ENCODE assay signal across 1 cellular context in the genomic region with DNA sequence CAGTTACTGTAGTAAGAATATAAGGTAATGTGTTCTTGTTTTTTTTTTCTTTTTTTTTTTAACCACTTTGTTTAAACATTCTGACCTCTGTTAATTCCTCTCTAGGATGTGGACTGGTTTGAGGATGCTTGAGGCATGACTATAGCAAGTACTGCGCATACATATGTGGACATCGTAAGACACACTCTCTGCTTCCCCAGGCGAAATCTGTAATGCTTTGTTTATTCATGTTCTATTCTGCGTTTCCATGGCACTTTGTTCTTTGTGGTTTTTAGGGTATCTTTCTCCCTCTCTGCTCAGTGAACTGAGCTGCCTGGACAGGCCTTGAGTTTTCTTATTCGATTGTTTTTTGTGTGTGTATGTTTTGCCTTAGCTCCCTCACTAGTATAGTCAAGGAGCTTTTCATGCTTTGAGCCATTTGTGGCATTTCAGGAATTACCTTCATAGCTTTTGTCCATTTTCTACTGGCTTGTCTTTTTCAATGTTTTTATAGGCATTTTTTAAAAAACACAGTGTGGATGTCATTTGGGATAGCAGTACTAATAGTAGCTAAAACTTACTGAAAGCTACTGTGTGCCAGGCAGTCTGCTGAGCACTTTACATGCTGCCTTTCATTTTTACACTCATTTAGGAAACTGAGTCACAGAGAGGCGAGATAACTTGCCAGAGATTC.
TF ChIP-seq lines count a peak whose summit lies in the region.

No MANE protein-coding gene starts in this region.

TF ChIP-seq in H1, 55 proteins besides CTCF, POLR2A, EP300 and RAD21 (continued from another document):
- TF ChIP-seq, protein P1, sequence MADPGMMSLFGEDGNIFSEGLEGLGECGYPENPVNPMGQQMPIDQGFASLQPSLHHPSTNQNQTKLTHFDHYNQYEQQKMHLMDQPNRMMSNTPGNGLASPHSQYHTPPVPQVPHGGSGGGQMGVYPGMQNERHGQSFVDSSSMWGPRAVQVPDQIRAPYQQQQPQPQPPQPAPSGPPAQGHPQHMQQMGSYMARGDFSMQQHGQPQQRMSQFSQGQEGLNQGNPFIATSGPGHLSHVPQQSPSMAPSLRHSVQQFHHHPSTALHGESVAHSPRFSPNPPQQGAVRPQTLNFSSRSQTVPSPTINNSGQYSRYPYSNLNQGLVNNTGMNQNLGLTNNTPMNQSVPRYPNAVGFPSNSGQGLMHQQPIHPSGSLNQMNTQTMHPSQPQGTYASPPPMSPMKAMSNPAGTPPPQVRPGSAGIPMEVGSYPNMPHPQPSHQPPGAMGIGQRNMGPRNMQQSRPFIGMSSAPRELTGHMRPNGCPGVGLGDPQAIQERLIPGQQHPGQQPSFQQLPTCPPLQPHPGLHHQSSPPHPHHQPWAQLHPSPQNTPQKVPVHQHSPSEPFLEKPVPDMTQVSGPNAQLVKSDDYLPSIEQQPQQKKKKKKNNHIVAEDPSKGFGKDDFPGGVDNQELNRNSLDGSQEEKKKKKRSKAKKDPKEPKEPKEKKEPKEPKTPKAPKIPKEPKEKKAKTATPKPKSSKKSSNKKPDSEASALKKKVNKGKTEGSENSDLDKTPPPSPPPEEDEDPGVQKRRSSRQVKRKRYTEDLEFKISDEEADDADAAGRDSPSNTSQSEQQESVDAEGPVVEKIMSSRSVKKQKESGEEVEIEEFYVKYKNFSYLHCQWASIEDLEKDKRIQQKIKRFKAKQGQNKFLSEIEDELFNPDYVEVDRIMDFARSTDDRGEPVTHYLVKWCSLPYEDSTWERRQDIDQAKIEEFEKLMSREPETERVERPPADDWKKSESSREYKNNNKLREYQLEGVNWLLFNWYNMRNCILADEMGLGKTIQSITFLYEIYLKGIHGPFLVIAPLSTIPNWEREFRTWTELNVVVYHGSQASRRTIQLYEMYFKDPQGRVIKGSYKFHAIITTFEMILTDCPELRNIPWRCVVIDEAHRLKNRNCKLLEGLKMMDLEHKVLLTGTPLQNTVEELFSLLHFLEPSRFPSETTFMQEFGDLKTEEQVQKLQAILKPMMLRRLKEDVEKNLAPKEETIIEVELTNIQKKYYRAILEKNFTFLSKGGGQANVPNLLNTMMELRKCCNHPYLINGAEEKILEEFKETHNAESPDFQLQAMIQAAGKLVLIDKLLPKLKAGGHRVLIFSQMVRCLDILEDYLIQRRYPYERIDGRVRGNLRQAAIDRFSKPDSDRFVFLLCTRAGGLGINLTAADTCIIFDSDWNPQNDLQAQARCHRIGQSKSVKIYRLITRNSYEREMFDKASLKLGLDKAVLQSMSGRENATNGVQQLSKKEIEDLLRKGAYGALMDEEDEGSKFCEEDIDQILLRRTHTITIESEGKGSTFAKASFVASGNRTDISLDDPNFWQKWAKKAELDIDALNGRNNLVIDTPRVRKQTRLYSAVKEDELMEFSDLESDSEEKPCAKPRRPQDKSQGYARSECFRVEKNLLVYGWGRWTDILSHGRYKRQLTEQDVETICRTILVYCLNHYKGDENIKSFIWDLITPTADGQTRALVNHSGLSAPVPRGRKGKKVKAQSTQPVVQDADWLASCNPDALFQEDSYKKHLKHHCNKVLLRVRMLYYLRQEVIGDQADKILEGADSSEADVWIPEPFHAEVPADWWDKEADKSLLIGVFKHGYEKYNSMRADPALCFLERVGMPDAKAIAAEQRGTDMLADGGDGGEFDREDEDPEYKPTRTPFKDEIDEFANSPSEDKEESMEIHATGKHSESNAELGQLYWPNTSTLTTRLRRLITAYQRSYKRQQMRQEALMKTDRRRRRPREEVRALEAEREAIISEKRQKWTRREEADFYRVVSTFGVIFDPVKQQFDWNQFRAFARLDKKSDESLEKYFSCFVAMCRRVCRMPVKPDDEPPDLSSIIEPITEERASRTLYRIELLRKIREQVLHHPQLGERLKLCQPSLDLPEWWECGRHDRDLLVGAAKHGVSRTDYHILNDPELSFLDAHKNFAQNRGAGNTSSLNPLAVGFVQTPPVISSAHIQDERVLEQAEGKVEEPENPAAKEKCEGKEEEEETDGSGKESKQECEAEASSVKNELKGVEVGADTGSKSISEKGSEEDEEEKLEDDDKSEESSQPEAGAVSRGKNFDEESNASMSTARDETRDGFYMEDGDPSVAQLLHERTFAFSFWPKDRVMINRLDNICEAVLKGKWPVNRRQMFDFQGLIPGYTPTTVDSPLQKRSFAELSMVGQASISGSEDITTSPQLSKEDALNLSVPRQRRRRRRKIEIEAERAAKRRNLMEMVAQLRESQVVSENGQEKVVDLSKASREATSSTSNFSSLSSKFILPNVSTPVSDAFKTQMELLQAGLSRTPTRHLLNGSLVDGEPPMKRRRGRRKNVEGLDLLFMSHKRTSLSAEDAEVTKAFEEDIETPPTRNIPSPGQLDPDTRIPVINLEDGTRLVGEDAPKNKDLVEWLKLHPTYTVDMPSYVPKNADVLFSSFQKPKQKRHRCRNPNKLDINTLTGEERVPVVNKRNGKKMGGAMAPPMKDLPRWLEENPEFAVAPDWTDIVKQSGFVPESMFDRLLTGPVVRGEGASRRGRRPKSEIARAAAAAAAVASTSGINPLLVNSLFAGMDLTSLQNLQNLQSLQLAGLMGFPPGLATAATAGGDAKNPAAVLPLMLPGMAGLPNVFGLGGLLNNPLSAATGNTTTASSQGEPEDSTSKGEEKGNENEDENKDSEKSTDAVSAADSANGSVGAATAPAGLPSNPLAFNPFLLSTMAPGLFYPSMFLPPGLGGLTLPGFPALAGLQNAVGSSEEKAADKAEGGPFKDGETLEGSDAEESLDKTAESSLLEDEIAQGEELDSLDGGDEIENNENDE (IDR thresholded peaks at IDR 0.05; ENCODE audit: insufficient replicate concordance, low read length): no peak
- TF ChIP-seq SP4 (IDR thresholded peaks at IDR 0.05; ENCODE audit: low read length) (no peak), POU5F1 (IDR thresholded peaks at IDR 0.05; ENCODE audit: low read depth, low read length) (no peak), GTF2F1 (IDR thresholded peaks at IDR 0.05; ENCODE audit: borderline replicate concordance, low read depth, low read length) (no peak), TAF1 (IDR thresholded peaks at IDR 0.05; ENCODE audit: low read depth, low read length) (no peak), CBX8 (IDR thresholded peaks at IDR 0.05; ENCODE audit: borderline replicate concordance, low read depth, low read length) (no peak), SRF (IDR thresholded peaks at IDR 0.05; ENCODE audit: low read depth, low read length) (no peak), TEAD4 (IDR thresholded peaks at IDR 0.05; ENCODE audit: low read depth, low read length) (no peak), KDM5A (IDR thresholded peaks at IDR 0.05; ENCODE audit: low read length) (no peak), CHD1 (IDR thresholded peaks at IDR 0.05; ENCODE audit: low read depth, low read length) (no peak), POLR2AphosphoS5 (IDR thresholded peaks at IDR 0.05; ENCODE audit: low read depth, low read length) (no peak), YY1 (IDR thresholded peaks at IDR 0.05; ENCODE audit: low read depth, low read length) (no peak), NRF1 (IDR thresholded peaks at IDR 0.05; ENCODE audit: low read depth, low read length) (no peak), RFX5 (IDR thresholded peaks at IDR 0.05; ENCODE audit: borderline replicate concordance, low read depth, low read length) (no peak)
